ENCODE assay signal across 18 cellular contexts in the genomic region with DNA sequence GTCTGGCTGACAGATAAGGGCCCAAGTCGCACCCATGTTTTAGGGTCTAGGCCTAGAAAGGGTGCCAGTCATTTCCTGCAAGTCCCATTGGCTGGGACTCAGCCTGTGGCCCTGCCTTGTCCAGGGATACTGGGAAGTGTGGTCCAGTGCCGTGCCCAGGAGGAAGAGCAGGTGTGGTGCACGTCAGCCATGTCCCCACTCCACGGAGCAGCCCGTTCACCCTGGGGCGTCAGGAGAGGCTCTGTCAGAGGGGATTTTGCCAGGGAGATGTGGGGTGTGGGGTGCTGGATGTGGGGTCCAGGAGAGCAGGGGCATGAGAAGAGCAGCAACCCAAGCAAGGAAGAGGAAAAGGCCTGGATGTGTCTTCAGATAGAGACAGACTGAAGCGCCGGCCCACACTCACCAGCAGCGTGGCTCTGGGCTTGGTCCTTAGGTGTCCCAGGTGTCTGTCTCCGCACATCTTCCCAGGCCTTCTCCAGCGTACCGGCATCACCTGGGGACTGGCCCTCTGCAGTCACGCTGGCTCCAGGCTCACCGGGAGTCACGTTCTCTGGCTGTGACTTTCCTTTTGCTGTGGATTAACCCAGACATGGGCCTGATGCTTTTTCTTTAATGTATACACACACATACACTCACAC.
DNase-seq lines count a peak whose midpoint lies in the region; ATAC-seq and TF ChIP-seq lines count a peak whose summit lies in the region.
"Had no signal": no experiment of that assay in that cellular context is flagged by ENCODE, and none has a peak within 500 bp of the region (broad histone marks: within the 10 kb centered on the region; RNA-seq: fewer than 3 reads in every experiment).

No MANE protein-coding gene starts in this region.

- H4K20me1 ChIP-seq in GM23338 (replicated peaks; ENCODE audit: insufficient read depth) = no peaks in the 10 kb centered on the region
- no peaks in the 10 kb centered on the region for H4K20me1 ChIP-seq in H9 (ENCODE audit: control insufficient read depth, insufficient read depth, insufficient read length)

- peaks cover 12% of the 10 kb centered on the region for H3K27me3 Mint-ChIP-seq in GM23338 (ENCODE audit: insufficient read depth, low read depth, poor library complexity)
- 0 out of 2 replicates have a peak, but pooled peaks cover 2% of the 10 kb centered on the region for H3K27me3 Mint-ChIP-seq in H9 (ENCODE audit: low read depth)
- H3K27me3 Mint-ChIP-seq in brain = no peaks in the 10 kb centered on the region
- peaks cover 12% of the 10 kb centered on the region for H3K27me3 Mint-ChIP-seq in nephron progenitor cell (ENCODE audit: low read depth, poor library complexity)
- H3K27me3 Mint-ChIP-seq: CD4-positive, CD25-positive, alpha-beta regulatory T cell had no signal

- H3K18ac ChIP-seq in H9 (ENCODE audit: insufficient read length, low read depth, low read length) = no peak overlapping the region

- H3K27ac Mint-ChIP-seq in GM23338 = peak overlapping the region; percentile 51; the same call in 1 of the 2 replicates
- H3K27ac Mint-ChIP-seq in H9 = peak overlapping the region; percentile 33 to 81 (median 58); a peak in 5 of 7 replicates
- H3K27ac Mint-ChIP-seq in brain = peak overlapping the region in 3 of 5 experiments; percentile 6 to 67 (median 28)
- peak overlapping the region; percentile 85 for H3K27ac Mint-ChIP-seq in nephron progenitor cell
- H3K27ac Mint-ChIP-seq: CD4-positive, CD25-positive, alpha-beta regulatory T cell had no signal

- no peak overlapping the region for H2BK15ac ChIP-seq in H9 (ENCODE audit: low read depth, low read length)

- H2AFZ ChIP-seq in GM23338 = no peak overlapping the region
- no peak overlapping the region for H2AFZ ChIP-seq in H9 (ENCODE audit: low read length)

- H2BK5ac ChIP-seq in H9 (ENCODE audit: insufficient read length, low read length) = no peak overlapping the region

- H3T11ph ChIP-seq in H9 (ENCODE audit: low read length) = no peak overlapping the region

- H3K4ac ChIP-seq in H9 (ENCODE audit: low read depth, low read length) = no peak overlapping the region

- H3K23me2 ChIP-seq in H9 (ENCODE audit: insufficient read length, low read depth, low read length, poor library complexity, severe bottlenecking) = no peaks in the 10 kb centered on the region

- H3K4me3 Mint-ChIP-seq in GM23338 (no peak overlapping the region), H9 (0 out of 5 replicates have a peak overlapping the region, but pooled peaks of 1 of the 2 experiments have one; percentile 31), brain (no peak overlapping the region), nephron progenitor cell (no peak overlapping the region)
- H3K4me3 Mint-ChIP-seq: CD4-positive, CD25-positive, alpha-beta regulatory T cell; IgD-negative memory B cell had no signal

- no peaks in the 10 kb centered on the region for H3K9me3 ChIP-seq in H9 (ENCODE audit: control insufficient read depth, low read depth, low read length)
- H3K9me3 ChIP-seq: BE2C, HAP-1 had no signal

- H3K4me2 ChIP-seq in GM23338 (peak overlapping the region; percentile 47; the same call in 1 of the 2 replicates), H9 (ENCODE audit: insufficient read depth, insufficient read length, low read length) (no peak overlapping the region)

- H2BK120ac ChIP-seq in H9 (ENCODE audit: low read depth, low read length, poor library complexity, severe bottlenecking) = no peak overlapping the region

- H4K8ac ChIP-seq in H9 (replicated peaks; ENCODE audit: insufficient read length, low read depth, low read length) = peak overlapping the region; percentile 5

- H3K27ac ChIP-seq in GM23338 (ENCODE audit: low read depth) (peak overlapping the region; percentile 46; the same call in 1 of the 2 replicates), H9 (ENCODE audit: insufficient read length, low read depth, low read length) (no peak overlapping the region)

- H3K36me3 Mint-ChIP-seq in GM23338 (ENCODE audit: low read depth) = no peaks in the 10 kb centered on the region
- no peaks in the 10 kb centered on the region for H3K36me3 Mint-ChIP-seq in H9 (ENCODE audit: insufficient read depth in 1 of 3, low read depth in 3 of 3)
- H3K36me3 Mint-ChIP-seq in brain = no peaks in the 10 kb centered on the region
- H3K36me3 Mint-ChIP-seq in nephron progenitor cell (ENCODE audit: low read depth) = no peaks in the 10 kb centered on the region
- H3K36me3 Mint-ChIP-seq: CD4-positive, CD25-positive, alpha-beta regulatory T cell had no signal

- H3K23ac ChIP-seq in H9 (ENCODE audit: insufficient read length, low read depth, low read length) = no peak overlapping the region

- H4K5ac ChIP-seq in H9 (ENCODE audit: insufficient read length, low read depth, low read length) = no peak overlapping the region

- H3K79me2 ChIP-seq in GM23338 (replicated peaks; ENCODE audit: insufficient read depth) = no peaks in the 10 kb centered on the region
- no peaks in the 10 kb centered on the region for H3K79me2 ChIP-seq in H9 (ENCODE audit: insufficient read depth, low read length)

- TF ChIP-seq CTCF in GM23338 (conservative IDR thresholded peaks at IDR 0.05; ENCODE audit: low read depth in 2 of 2) (no peak), H9 (conservative IDR thresholded peaks at IDR 0.05) (no peak), brain (conservative IDR thresholded peaks at IDR 0.05) (no peak), nephron progenitor cell (IDR thresholded peaks at IDR 0.05) (no peak), foreskin fibroblast (IDR thresholded peaks at IDR 0.05; ENCODE audit: low read depth, low read length) (no peak)

- no peak overlapping the region for H3K14ac ChIP-seq in H9 (ENCODE audit: insufficient read depth, low read length)

- DNase-seq in GM23338 (ENCODE audit: low spot score) (no peak), H9 (no peak), nephron progenitor cell (no peak), mucosa of gallbladder (ENCODE audit: low spot score) (no peak), cortex of kidney (lab: John Stamatoyannopoulos, UW) (no peak), foreskin fibroblast (no peak)
- DNase-seq: ACHN; BE2C; C1 segment of cervical spinal cord; CD4-positive, CD25-positive, alpha-beta regulatory T cell; DMS153; DMS79; GDM1; GOT3 had no signal

- H2BK12ac ChIP-seq in H9 (ENCODE audit: insufficient read length, low read depth, low read length) = no peak overlapping the region

- no peak overlapping the region for H2BK20ac ChIP-seq in H9 (ENCODE audit: low read depth, low read length, poor library complexity, severe bottlenecking)

- H4K91ac ChIP-seq in H9 (ENCODE audit: insufficient read length, low read depth, low read length) = no peak overlapping the region

- H3K27me3 ChIP-seq in GM23338 (ENCODE audit: insufficient read depth) (no peaks in the 10 kb centered on the region), H9 (ENCODE audit: insufficient read depth, low read length) (no peaks in the 10 kb centered on the region)
- H3K27me3 ChIP-seq: BE2C had no signal

- H3K9me3 Mint-ChIP-seq in GM23338 (no peaks in the 10 kb centered on the region), H9 (no peaks in the 10 kb centered on the region; a peak in 2 of 5 replicates), brain (no peaks in the 10 kb centered on the region), nephron progenitor cell (no peaks in the 10 kb centered on the region)
- H3K9me3 Mint-ChIP-seq: IgD-negative memory B cell had no signal

- peak overlapping the region; percentile 25 for H3K56ac ChIP-seq in H9 (ENCODE audit: insufficient read length, low read depth, low read length)

- H3K36me3 ChIP-seq in GM23338 (ENCODE audit: insufficient read depth) = no peaks in the 10 kb centered on the region
- H3K36me3 ChIP-seq: BE2C, HAP-1 had no signal

- no peaks in the 10 kb centered on the region for H3K9me2 ChIP-seq in GM23338 (ENCODE audit: insufficient read depth)

- no peaks in the 10 kb centered on the region for H3K79me1 ChIP-seq in H9 (ENCODE audit: insufficient read depth, low read depth, low read length, poor library complexity, severe bottlenecking)

- H3K4me1 Mint-ChIP-seq in GM23338 = peaks cover 63% of the 10 kb centered on the region
- H3K4me1 Mint-ChIP-seq in H9 = peaks cover 48 to 56% of the 10 kb centered on the region in 2 experiments
- H3K4me1 Mint-ChIP-seq in brain = peaks cover 49% of the 10 kb centered on the region
- peaks cover 55% of the 10 kb centered on the region for H3K4me1 Mint-ChIP-seq in nephron progenitor cell
- H3K4me1 Mint-ChIP-seq: CD4-positive, CD25-positive, alpha-beta regulatory T cell had no signal

- peak overlapping the region; percentile 10 for H2AK5ac ChIP-seq in H9 (ENCODE audit: insufficient read length, low read length)

- H3K4me3 ChIP-seq in GM23338 (no peak overlapping the region), foreskin fibroblast (ENCODE audit: low read depth in 1 of 2, low read length in 2 of 2) (no peak overlapping the region)
- H3K4me3 ChIP-seq: HAP-1 had no signal

- WGBS in H9 (ENCODE audit: extremely low coverage, insufficient read length, low lambda C conversion rate) = no CpG with 5 or more reads among the region's 15 CpGs

- peak; percentile 17 for ATAC-seq in GM23338
- ATAC-seq: HepG2 had no signal

- no peak overlapping the region for H3K9ac ChIP-seq in H9 (ENCODE audit: extremely low read depth, insufficient read length, low read length)

- H3K4me1 ChIP-seq in GM23338 (ENCODE audit: insufficient read depth) (peaks cover 18% of the 10 kb centered on the region), H9 (ENCODE audit: insufficient read depth, low read length) (peaks cover 11% of the 10 kb centered on the region; the same call in 1 of the 2 replicates)
- H3K4me1 ChIP-seq: BE2C, HAP-1 had no signal

- peaks cover 11% of the 10 kb centered on the region; the same call in 1 of the 2 replicates for H3F3A ChIP-seq in GM23338 (replicated peaks; ENCODE audit: low read depth)

TF ChIP-seq in GM23338, 12 proteins besides CTCF, POLR2A, EP300 and RAD21 (continues in another document):
- no peak for TF ChIP-seq JUNB (IDR thresholded peaks at IDR 0.05; ENCODE audit: unreplicated experiment)
- TF ChIP-seq NANOG (IDR thresholded peaks at IDR 0.05; ENCODE audit: borderline replicate concordance) = no peak
- TF ChIP-seq POLR2AphosphoS5 (IDR thresholded peaks at IDR 0.05; ENCODE audit: low read depth) = no peak
- no peak for TF ChIP-seq ZNF331 (CRISPR knock-in tag; IDR thresholded peaks at IDR 0.05; ENCODE audit: low read depth)

Comparison
In these comparisons a context has a peak if more than half of its experiments do, and no peak if none do; other contexts are left out.
1. H3K27ac Mint-ChIP-seq: peak in every context shown above with its lines; median percentile 85 in nephron progenitor cell; 58 in H9; 51 in GM23338; 28 in brain.